12 cellular contexts compared by ENCODE assay signal in genomic region chr6:14254505-14254904, GRCh38.
DNase-seq lines count a peak whose midpoint lies in the region; ATAC-seq and TF ChIP-seq lines count a peak whose summit lies in the region.
"Had no signal": no experiment of that assay in that cellular context is flagged by ENCODE, and none has a peak within 500 bp of the region (broad histone marks: within the 10 kb centered on the region; RNA-seq: fewer than 3 reads in every experiment).

No MANE protein-coding gene starts in this region.

- no peaks in the 10 kb centered on the region for H3K36me3 Mint-ChIP-seq in activated naive CD8-positive, alpha-beta T cell treated with anti-CD3 and anti-CD28 coated beads for 36 hours
- H3K36me3 Mint-ChIP-seq in CD8-positive, alpha-beta T cell = no peaks in the 10 kb centered on the region

- H3K9me3 ChIP-seq in CD8-positive, alpha-beta T cell (ENCODE audit: low read length) = no peaks in the 10 kb centered on the region

- no peaks in the 10 kb centered on the region for H3K4me1 ChIP-seq in CD8-positive, alpha-beta T cell (ENCODE audit: insufficient read depth, low read length)

- no peak overlapping the region for H3K4me3 Mint-ChIP-seq in activated naive CD8-positive, alpha-beta T cell treated with anti-CD3 and anti-CD28 coated beads for 36 hours
- H3K4me3 Mint-ChIP-seq in CD8-positive, alpha-beta T cell = no peak overlapping the region
- H3K4me3 Mint-ChIP-seq: activated T-cell treated with anti-CD3 and anti-CD28 coated beads, Interleukin-2, amount 50 U/mL, for 4 hours had no signal

- intact Hi-C loops in CD8-positive, alpha-beta T cell (cut with DNase I, micrococcal nuclease) = no loop called here

- CTCF ChIA-PET in CD8-positive, alpha-beta T cell (lab: Charles Lee) = no interaction called here

- H3K4me3 ChIP-seq in CD8-positive, alpha-beta T cell (ENCODE audit: low read depth, low read length) = no peak overlapping the region

- ATAC-seq in GM18520 (IDR thresholded peaks at IDR 0.05; ENCODE audit: unreplicated experiment) (peak; percentile 81), GM21367 (IDR thresholded peaks at IDR 0.05; ENCODE audit: unreplicated experiment) (peak; percentile 68), HG03064 (IDR thresholded peaks at IDR 0.05; ENCODE audit: low read depth, unreplicated experiment) (peak; percentile 89)
- no peak for ATAC-seq in CD8-positive, alpha-beta T cell

- H3K4me1 Mint-ChIP-seq in activated naive CD8-positive, alpha-beta T cell treated with anti-CD3 and anti-CD28 coated beads for 36 hours = peaks cover 8% of the 10 kb centered on the region
- H3K4me1 Mint-ChIP-seq in CD8-positive, alpha-beta T cell (ENCODE audit: low read depth) = no peaks in the 10 kb centered on the region

- H3K27ac ChIP-seq in CD8-positive, alpha-beta T cell (ENCODE audit: low read depth, low read length) = no peak overlapping the region

- POLR2A ChIA-PET in CD8-positive, alpha-beta T cell (lab: Charles Lee) = no interaction called here

- H3K36me3 ChIP-seq in CD8-positive, alpha-beta T cell (ENCODE audit: insufficient read depth, low read length) = no peaks in the 10 kb centered on the region

- H3K27ac Mint-ChIP-seq in activated naive CD8-positive, alpha-beta T cell treated with anti-CD3 and anti-CD28 coated beads for 36 hours = peak overlapping the region; percentile 40
- no peak overlapping the region for H3K27ac Mint-ChIP-seq in CD8-positive, alpha-beta T cell

- DNase-seq in activated naive CD8-positive, alpha-beta T cell treated with anti-CD3 and anti-CD28 coated beads for 36 hours = no peak
- DNase-seq in stimulated activated naive CD4-positive, alpha-beta T cell (lab: John Stamatoyannopoulos, UW) = no peak
- no peak for DNase-seq in CD8-positive, alpha-beta T cell
- no peak for DNase-seq in putamen (ENCODE audit: low spot score)
- DNase-seq in NCI-H82 (lab: John Stamatoyannopoulos, UW) = no peak
- DNase-seq: activated T-cell treated with anti-CD3 and anti-CD28 coated beads, Interleukin-2, amount 50 U/mL, for 4 hours; foreskin melanocyte; mesendoderm; NCI-H2029 treated with DMSO at 0.1 percent for 48 hours had no signal

- no peaks in the 10 kb centered on the region for H3K27me3 ChIP-seq in CD8-positive, alpha-beta T cell (ENCODE audit: insufficient read depth, low read length)

- no peak for TF ChIP-seq CTCF in CD8-positive, alpha-beta T cell (IDR thresholded peaks at IDR 0.05)

- H3K9me3 Mint-ChIP-seq in activated naive CD8-positive, alpha-beta T cell treated with anti-CD3 and anti-CD28 coated beads for 36 hours = no peaks in the 10 kb centered on the region
- H3K9me3 Mint-ChIP-seq in CD8-positive, alpha-beta T cell = no peaks in the 10 kb centered on the region
- H3K9me3 Mint-ChIP-seq: activated T-cell treated with anti-CD3 and anti-CD28 coated beads, Interleukin-2, amount 50 U/mL, for 4 hours had no signal

- H3K27me3 Mint-ChIP-seq in activated naive CD8-positive, alpha-beta T cell treated with anti-CD3 and anti-CD28 coated beads for 36 hours = no peaks in the 10 kb centered on the region
- no peaks in the 10 kb centered on the region for H3K27me3 Mint-ChIP-seq in CD8-positive, alpha-beta T cell (ENCODE audit: low read depth)
